In genomic region chr2:207352978-207353377, GRCh38 we compare ENCODE assay signal across 10 cellular contexts.
A peak's percentile ranks its signal among the peaks of the same experiment; 100 is the strongest.
DNase-seq lines count a peak whose midpoint lies in the region; ATAC-seq and TF ChIP-seq lines count a peak whose summit lies in the region.
"Had no signal": no experiment of that assay in that cellular context is flagged by ENCODE, and none has a peak within 500 bp of the region (broad histone marks: within the 10 kb centered on the region; RNA-seq: fewer than 3 reads in every experiment).

No MANE protein-coding gene starts in this region.

- H3K36me3 Mint-ChIP-seq in immature natural killer cell, result no peaks in the 10 kb centered on the region
- H3K36me3 Mint-ChIP-seq: CD8-positive, alpha-beta memory T cell had no signal

- H3K9me3 Mint-ChIP-seq in immature natural killer cell, result peaks cover 0 to 2% (median 0%) of the 10 kb centered on the region in 6 donors

- H3K4me3 ChIP-seq in Peyer's patch, result no peak overlapping the region
- H3K4me3 ChIP-seq in vagina, result no peak overlapping the region

- no peak for TF ChIP-seq CTCF in Peyer's patch (IDR thresholded peaks at IDR 0.05)
- TF ChIP-seq CTCF in vagina (IDR thresholded peaks at IDR 0.05), result no peak

- H3K9me3 ChIP-seq in Peyer's patch, result no peaks in the 10 kb centered on the region
- H3K9me3 ChIP-seq in vagina, result no peaks in the 10 kb centered on the region

- DNase-seq in SIG-M5 treated with dmso at 0.1 percent for 504 hours (lab: John Stamatoyannopoulos, UW; ENCODE audit: unreplicated experiment) (peak; percentile 14), SIG-M5 (lab: John Stamatoyannopoulos, UW) (no peak), SHP77 (lab: John Stamatoyannopoulos, UW) (peak; percentile 45 to 61), immature natural killer cell (peak; percentile 9 to 16 (median 15)), Peyer's patch (no peak), vagina (ENCODE audit: extremely low spot score in 2 of 2) (no peak)
- DNase-seq in effector CD4-positive, alpha-beta T cell, result no peak

- H3K27ac ChIP-seq in Peyer's patch (no peak overlapping the region), vagina (no peak overlapping the region)
- H3K27ac ChIP-seq: epithelial cell of prostate had no signal

- peaks cover 9 to 10% of the 10 kb centered on the region in 2 donors for H3K4me1 Mint-ChIP-seq in immature natural killer cell

- H3K36me3 ChIP-seq in Peyer's patch (no peaks in the 10 kb centered on the region), vagina (no peaks in the 10 kb centered on the region)

- H3K27me3 ChIP-seq in Peyer's patch (no peaks in the 10 kb centered on the region), vagina (no peaks in the 10 kb centered on the region)

- no peak for TF ChIP-seq POLR2A in Peyer's patch (IDR thresholded peaks at IDR 0.05)
- TF ChIP-seq POLR2A in vagina (IDR thresholded peaks at IDR 0.05), result no peak

- H3K4me1 ChIP-seq in Peyer's patch, result no peaks in the 10 kb centered on the region
- peaks cover 7% of the 10 kb centered on the region for H3K4me1 ChIP-seq in vagina

- peak overlapping the region in 3 of 5 donors; percentile 16 to 51 (median 46) for H3K4me3 Mint-ChIP-seq in immature natural killer cell

- H3K27me3 Mint-ChIP-seq in immature natural killer cell (ENCODE audit: low read depth in 3 of 3), result peaks cover 0 to 4% (median 2%) of the 10 kb centered on the region in 3 donors

- peak overlapping the region in 1 of 6 donors; percentile 6 for H3K27ac Mint-ChIP-seq in immature natural killer cell

- peak; percentile 91 for ATAC-seq in HG02571 (IDR thresholded peaks at IDR 0.05; ENCODE audit: unreplicated experiment)

- intact Hi-C loops in vagina (cut with DNase I), result loop anchor here (10.0 kb wide), 1 partner anchor 98 kb away; no protein-coding TSS in a partner anchor

Comparison
In these comparisons a context has a peak if more than half of its experiments do, and no peak if none do; other contexts are left out.
1. DNase-seq: peak in SIG-M5 treated with dmso at 0.1 percent for 504 hours (single experiment), SHP77 (2 of 2) and immature natural killer cell (3 of 3); none in SIG-M5 (single experiment), Peyer's patch (0 of 3), vagina (0 of 2) and effector CD4-positive, alpha-beta T cell (single experiment).